ENCODE assay signal across 8 cellular contexts in the genomic region with DNA sequence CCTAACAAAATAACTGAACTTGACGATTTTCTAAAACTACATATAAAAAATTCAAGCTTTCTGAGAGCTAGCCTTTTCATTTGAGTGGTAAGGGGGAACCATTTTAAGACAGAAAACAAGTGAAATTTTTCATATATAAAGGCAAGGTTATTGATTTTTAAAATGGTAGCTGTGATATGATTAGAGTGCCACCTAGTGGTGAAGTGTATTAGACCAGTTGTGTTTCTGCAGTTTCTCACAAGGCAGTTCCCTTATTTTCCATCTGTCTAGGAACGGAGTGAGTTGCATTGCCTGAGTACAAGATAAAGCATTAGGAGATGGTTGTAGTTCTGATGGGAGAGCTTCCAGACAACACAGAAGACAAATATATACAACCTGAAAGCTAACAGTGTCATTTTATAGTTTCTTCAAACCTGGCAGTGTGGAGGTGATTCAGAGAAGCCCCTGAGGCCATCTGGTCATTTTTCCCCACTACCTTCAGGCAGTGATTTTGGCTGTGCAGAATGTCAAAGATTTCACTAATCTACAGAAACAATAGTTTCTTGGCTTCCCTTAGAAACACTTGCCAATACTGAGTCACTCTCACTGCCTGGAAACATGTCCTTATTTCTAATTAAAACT.
DNase-seq lines count a peak whose midpoint lies in the region; ATAC-seq and TF ChIP-seq lines count a peak whose summit lies in the region.

No MANE protein-coding gene starts in this region.

- no peak overlapping the region for H3K27ac Mint-ChIP-seq in activated CD8-positive, alpha-beta T cell treated with anti-CD3 and anti-CD28 coated beads for 36 hours
- no peak overlapping the region for H3K27ac Mint-ChIP-seq in stimulated activated naive B cell treated with anti-CD40 and anti-IgM and Interleukin-4, amounts not matched to agents 10 μg/mL and 1 μg/mL and 100 μg/mL, for 72 hours

- CTCF ChIA-PET in activated CD8-positive, alpha-beta T cell treated with anti-CD3 and anti-CD28 coated beads for 36 hours (lab: Charles Lee) = interaction anchor here (0.9 to 2.1 kb wide), 11 partner anchors 9 to 1925 kb away, joined by 3 to 14 read pairs (median 4); no protein-coding TSS in a partner anchor

- ATAC-seq in GM18498 (IDR thresholded peaks at IDR 0.05; ENCODE audit: unreplicated experiment) = peak; percentile 69
- ATAC-seq in HG03066 (IDR thresholded peaks at IDR 0.05; ENCODE audit: low read depth, unreplicated experiment) = peak; percentile 65
- ATAC-seq in activated CD8-positive, alpha-beta T cell treated with anti-CD3 and anti-CD28 coated beads for 36 hours = no peak
- ATAC-seq in stimulated activated naive B cell treated with anti-CD40 and anti-IgM and Interleukin-4, amounts not matched to agents 10 μg/mL and 1 μg/mL and 100 μg/mL, for 72 hours (replicated peaks) = peak; percentile 54 to 64

- DNase-seq in AG09309 (ENCODE audit: low read depth) (peak; percentile 27), NCI-H2196 treated with DMSO at 0.1 percent for 48 hours (lab: John Stamatoyannopoulos, UW; ENCODE audit: unreplicated experiment) (peak; percentile 25), hepatic stellate cell (ENCODE audit: low spot score) (peak; percentile 17), lower leg skin (ENCODE audit: low spot score in 2 of 2) (no peak)
- peak; percentile 2 for DNase-seq in activated CD8-positive, alpha-beta T cell treated with anti-CD3 and anti-CD28 coated beads for 36 hours
- no peak for DNase-seq in stimulated activated naive B cell treated with anti-CD40 and anti-IgM and Interleukin-4, amounts not matched to agents 10 μg/mL and 1 μg/mL and 100 μg/mL, for 72 hours

- H3K4me3 ChIP-seq in AG09309 (ENCODE audit: control insufficient read depth, low read depth, low read length) (no peak overlapping the region), lower leg skin (ENCODE audit: low read depth, poor library complexity, severe bottlenecking) (no peak overlapping the region)

- intact Hi-C loops in activated CD8-positive, alpha-beta T cell treated with anti-CD3 and anti-CD28 coated beads for 36 hours (cut with micrococcal nuclease) = no loop called here
- intact Hi-C loops in lower leg skin (cut with DNase I; ENCODE audit: low total_unique reads) = no loop called here

- TF ChIP-seq CTCF in AG09309 (IDR thresholded peaks at IDR 0.05; ENCODE audit: control insufficient read depth, insufficient read depth, low read depth, low read length, missing control alignments) (peak; percentile 71), lower leg skin (IDR thresholded peaks at IDR 0.05) (no peak)
- TF ChIP-seq CTCF in activated CD8-positive, alpha-beta T cell treated with anti-CD3 and anti-CD28 coated beads for 36 hours (IDR thresholded peaks at IDR 0.05) = peak; percentile 72

- no peaks in the 10 kb centered on the region for H3K9me3 Mint-ChIP-seq in activated CD8-positive, alpha-beta T cell treated with anti-CD3 and anti-CD28 coated beads for 36 hours
- no peaks in the 10 kb centered on the region for H3K9me3 Mint-ChIP-seq in stimulated activated naive B cell treated with anti-CD40 and anti-IgM and Interleukin-4, amounts not matched to agents 10 μg/mL and 1 μg/mL and 100 μg/mL, for 72 hours

- H3K4me1 Mint-ChIP-seq in activated CD8-positive, alpha-beta T cell treated with anti-CD3 and anti-CD28 coated beads for 36 hours (ENCODE audit: low read depth) = no peaks in the 10 kb centered on the region
- H3K4me1 Mint-ChIP-seq in stimulated activated naive B cell treated with anti-CD40 and anti-IgM and Interleukin-4, amounts not matched to agents 10 μg/mL and 1 μg/mL and 100 μg/mL, for 72 hours = no peaks in the 10 kb centered on the region

- 11 to 17% methylated on average over 2 of the region's 2 CpGs for WGBS in lower leg skin, 2 donors

- POLR2A ChIA-PET in activated CD8-positive, alpha-beta T cell treated with anti-CD3 and anti-CD28 coated beads for 36 hours (lab: Charles Lee) = no interaction called here

- no peak for TF ChIP-seq POLR2A in lower leg skin (IDR thresholded peaks at IDR 0.05)

- H3K4me3 Mint-ChIP-seq in activated CD8-positive, alpha-beta T cell treated with anti-CD3 and anti-CD28 coated beads for 36 hours = no peak overlapping the region
- no peak overlapping the region for H3K4me3 Mint-ChIP-seq in stimulated activated naive B cell treated with anti-CD40 and anti-IgM and Interleukin-4, amounts not matched to agents 10 μg/mL and 1 μg/mL and 100 μg/mL, for 72 hours

- H3K27me3 Mint-ChIP-seq in activated CD8-positive, alpha-beta T cell treated with anti-CD3 and anti-CD28 coated beads for 36 hours = peaks cover 4% of the 10 kb centered on the region
- H3K27me3 Mint-ChIP-seq in stimulated activated naive B cell treated with anti-CD40 and anti-IgM and Interleukin-4, amounts not matched to agents 10 μg/mL and 1 μg/mL and 100 μg/mL, for 72 hours = peaks cover 4 to 8% of the 10 kb centered on the region in 2 donors

- H3K36me3 Mint-ChIP-seq in activated CD8-positive, alpha-beta T cell treated with anti-CD3 and anti-CD28 coated beads for 36 hours (ENCODE audit: low read depth) = no peaks in the 10 kb centered on the region
- no peaks in the 10 kb centered on the region for H3K36me3 Mint-ChIP-seq in stimulated activated naive B cell treated with anti-CD40 and anti-IgM and Interleukin-4, amounts not matched to agents 10 μg/mL and 1 μg/mL and 100 μg/mL, for 72 hours

Comparison
In these comparisons a context has a peak if more than half of its experiments do, and no peak if none do; other contexts are left out.
1. DNase-seq: peak in AG09309 (single experiment), NCI-H2196 treated with DMSO at 0.1 percent for 48 hours (single experiment), activated CD8-positive, alpha-beta T cell treated with anti-CD3 and anti-CD28 coated beads for 36 hours (single experiment) and hepatic stellate cell (single experiment); none in stimulated activated naive B cell treated with anti-CD40 and anti-IgM and Interleukin-4, amounts not matched to agents 10 μg/mL and 1 μg/mL and 100 μg/mL, for 72 hours (single experiment) and lower leg skin (0 of 2).
2. CTCF ChIP-seq: peak in AG09309 (single experiment) and activated CD8-positive, alpha-beta T cell treated with anti-CD3 and anti-CD28 coated beads for 36 hours (single experiment); none in lower leg skin (0 of 3).